10 cellular contexts compared by ENCODE assay signal in genomic region chr1:231407537-231408396, GRCh38. TPM values are rescaled to one million over a fixed set of nuclear protein-coding genes. Genes with fewer than 3 reads are reported as not detected.
DNase-seq lines count a peak whose midpoint lies in the region; ATAC-seq, FAIRE-seq and TF ChIP-seq lines count a peak whose summit lies in the region.
"Had no signal": no experiment of that assay in that cellular context is flagged by ENCODE, and none has a peak within 500 bp of the region (broad histone marks: within the 10 kb centered on the region; RNA-seq: fewer than 3 reads in every experiment).

No MANE protein-coding gene starts in this region.

- no peaks in the 10 kb centered on the region for H3K27me3 ChIP-seq in CD4-positive, CD25-positive, alpha-beta regulatory T cell (ENCODE audit: control insufficient read depth, insufficient read depth, low read length)
- H3K27me3 ChIP-seq in body of pancreas: no peaks in the 10 kb centered on the region
- no peaks in the 10 kb centered on the region; a peak in 1 of 5 replicates for H3K27me3 ChIP-seq in HepG2 (ENCODE audit: control insufficient read depth in 1 of 2, insufficient read depth in 2 of 2, low read length in 2 of 2)
- no peaks in the 10 kb centered on the region for H3K27me3 ChIP-seq in BE2C
- H3K27me3 ChIP-seq in prostate gland (replicated peaks; ENCODE audit: insufficient read depth): no peaks in the 10 kb centered on the region

- H3K9me3 Mint-ChIP-seq in CD4-positive, CD25-positive, alpha-beta regulatory T cell: peaks cover 0 to 1% (median 0%) of the 10 kb centered on the region in 7 donors

- peaks cover 12 to 23% (median 14%) of the 10 kb centered on the region in 4 donors for H3K4me1 Mint-ChIP-seq in CD4-positive, CD25-positive, alpha-beta regulatory T cell

- 0 out of 2 replicates have a peak overlapping the region, but pooled peaks have one; percentile 23 for H3K4me2 ChIP-seq in HepG2 (ENCODE audit: low read depth, low read length)

- no peak overlapping the region for H3K4me3 Mint-ChIP-seq in CD4-positive, CD25-positive, alpha-beta regulatory T cell

- H4K20me1 ChIP-seq in HepG2 (ENCODE audit: insufficient read depth, low read length): peaks cover 82% of the 10 kb centered on the region

- no peak for TF ChIP-seq RAD21 in HepG2 (CRISPR knock-in tag; IDR thresholded peaks at IDR 0.05)

- H3K27me3 Mint-ChIP-seq in CD4-positive, CD25-positive, alpha-beta regulatory T cell: no peaks in the 10 kb centered on the region

- peak overlapping the region; percentile 6 for H3K4me3 ChIP-seq in CD4-positive, CD25-positive, alpha-beta regulatory T cell (ENCODE audit: low read depth, low read length)
- no peak overlapping the region for H3K4me3 ChIP-seq in body of pancreas
- H3K4me3 ChIP-seq in HepG2 (replicated peaks in 1 of 3; ENCODE audit: insufficient read depth in 1 of 3, low read depth in 2 of 3, low read length in 3 of 3): no peak overlapping the region
- H3K4me3 ChIP-seq in BE2C (ENCODE audit: low read depth, low read length): no peak overlapping the region
- H3K4me3 ChIP-seq in prostate gland: no peak overlapping the region

- no TSS peak for BruUV-seq in HepG2 (replicated peaks; lab: Mats Ljungman, UMichigan)

- TF ChIP-seq CTCF in body of pancreas (IDR thresholded peaks at IDR 0.05) (no peak), HepG2 (CRISPR knock-in tag; IDR thresholded peaks at IDR 0.05) (no peak), BE2C (IDR thresholded peaks at IDR 0.05; ENCODE audit: low read depth, low read length) (no peak), prostate gland (IDR thresholded peaks at IDR 0.05) (no peak)

- H3K4me1 ChIP-seq in CD4-positive, CD25-positive, alpha-beta regulatory T cell (ENCODE audit: control insufficient read depth, insufficient read depth, low read length, poor library complexity, severe bottlenecking): peaks cover 12% of the 10 kb centered on the region
- H3K4me1 ChIP-seq in body of pancreas (peaks cover 58% of the 10 kb centered on the region), HepG2 (ENCODE audit: insufficient read depth, low read length) (peaks cover 67% of the 10 kb centered on the region), BE2C (peaks cover 9% of the 10 kb centered on the region), prostate gland (replicated peaks) (peaks cover 6% of the 10 kb centered on the region)

- TF ChIP-seq EP300 in HepG2 (IDR thresholded peaks at IDR 0.05; ENCODE audit: low read depth in 2 of 2, low read length in 2 of 2): no peak
- TF ChIP-seq EP300 in HepG2 (CRISPR knock-in tag; IDR thresholded peaks at IDR 0.05; ENCODE audit: borderline replicate concordance): no peak

- CTCF ChIA-PET in HepG2 (lab: Yijun Ruan, JAX; ENCODE audit: low intra/inter-chr PET ratio, low total read pairs): no interaction called here

- no peak for DNase-seq in CD4-positive, CD25-positive, alpha-beta regulatory T cell
- DNase-seq in body of pancreas: no peak
- DNase-seq in HepG2 (ENCODE audit: low spot score): no peak
- DNase-seq in BE2C: no peak
- no peak for DNase-seq in SIG-M5 treated with dmso at 0.1 percent for 504 hours (lab: John Stamatoyannopoulos, UW; ENCODE audit: unreplicated experiment)
- DNase-seq in retina: no peak
- DNase-seq in prostate gland (ENCODE audit: low spot score): no peak
- DNase-seq: DND-41, NCI-H82 had no signal

- H3K27ac Mint-ChIP-seq in CD4-positive, CD25-positive, alpha-beta regulatory T cell: no peak overlapping the region

- WGBS in body of pancreas, 2 donors: 25 to 45% methylated on average over 6 of the region's 6 CpGs
- WGBS in HepG2 (ENCODE audit: low lambda C conversion rate): 47% methylated on average over 6 of the region's 6 CpGs
- 34% methylated on average over 6 of the region's 6 CpGs for WGBS in prostate gland

- H3K9ac ChIP-seq in HepG2 (ENCODE audit: insufficient read depth, low read depth, low read length): no peak overlapping the region

- TF ChIP-seq POLR2A in body of pancreas (IDR thresholded peaks at IDR 0.05) (no peak), HepG2 (IDR thresholded peaks at IDR 0.05; ENCODE audit: insufficient read depth in 1 of 2, low read depth in 2 of 2, low read length in 2 of 2) (no peak), prostate gland (IDR thresholded peaks at IDR 0.05) (no peak)

- no peak overlapping the region for H2AFZ ChIP-seq in HepG2 (ENCODE audit: low read length)

- no peak for ATAC-seq in CD4-positive, CD25-positive, alpha-beta regulatory T cell (ENCODE audit: low read depth in 2 of 2)
- ATAC-seq in HG02678 (IDR thresholded peaks at IDR 0.05; ENCODE audit: unreplicated experiment) (peak; percentile 44), body of pancreas (peak; percentile 65), HepG2 (peak; percentile 60)

- H3K36me3 ChIP-seq in CD4-positive, CD25-positive, alpha-beta regulatory T cell (ENCODE audit: control insufficient read depth, insufficient read depth, low read length): peaks cover 5% of the 10 kb centered on the region
- H3K36me3 ChIP-seq in body of pancreas (replicated peaks in 1 of 2; ENCODE audit: insufficient read depth in 1 of 2, low read depth in 2 of 2) (no peaks in the 10 kb centered on the region), HepG2 (replicated peaks in 1 of 2; ENCODE audit: control insufficient read depth in 1 of 2, insufficient read depth in 2 of 2, low read length in 2 of 2) (peaks cover 12 to 48% of the 10 kb centered on the region in 2 experiments), BE2C (peaks cover 14% of the 10 kb centered on the region), prostate gland (no peaks in the 10 kb centered on the region)

- intact Hi-C loops in body of pancreas (cut with DNase I): no loop called here
- intact Hi-C loops in HepG2 (cut with micrococcal nuclease; ENCODE audit: unreplicated experiment): no loop called here
- intact Hi-C loops in prostate gland (cut with DNase I): no loop called here

- no peak for FAIRE-seq in HepG2 (lab: Jason Lieb, UNC)

- H3K79me2 ChIP-seq in HepG2 (ENCODE audit: insufficient read depth, low read length): peaks cover 96% of the 10 kb centered on the region

- POLR2A ChIA-PET in HepG2 (lab: Yijun Ruan, JAX): interaction anchor here (0.6 kb wide), 1 partner anchor 16 kb away, joined by 3 read pairs; no protein-coding TSS in a partner anchor

- no peaks in the 10 kb centered on the region for H3K9me3 ChIP-seq in CD4-positive, CD25-positive, alpha-beta regulatory T cell (ENCODE audit: control insufficient read depth in 2 of 2, low read length in 2 of 2)
- H3K9me3 ChIP-seq in body of pancreas: no peaks in the 10 kb centered on the region
- H3K9me3 ChIP-seq in HepG2 (ENCODE audit: low read length): no peaks in the 10 kb centered on the region
- no peaks in the 10 kb centered on the region for H3K9me3 ChIP-seq in BE2C
- no peaks in the 10 kb centered on the region for H3K9me3 ChIP-seq in prostate gland

- H3K27ac ChIP-seq in CD4-positive, CD25-positive, alpha-beta regulatory T cell (ENCODE audit: insufficient read depth, low read length, poor library complexity, severe bottlenecking): no peak overlapping the region
- peak overlapping the region in 3 of 4 donors; percentile 27 to 62 (median 41) for H3K27ac ChIP-seq in body of pancreas
- no peak overlapping the region for H3K27ac ChIP-seq in HepG2 (ENCODE audit: extremely low read length, insufficient read depth, low read length)
- H3K27ac ChIP-seq in prostate gland: no peak overlapping the region

- peaks cover 9% of the 10 kb centered on the region for H3K36me3 Mint-ChIP-seq in CD4-positive, CD25-positive, alpha-beta regulatory T cell

- in situ Hi-C loops in HepG2 (cut with HindIII; ENCODE audit: extremely low pct_ligation_motif_present, low pct_unique_long_range_greater_than_20kb): no loop called here

TF ChIP-seq in HepG2, 621 proteins besides CTCF, POLR2A, EP300 and RAD21 (continues in another document):
- TF ChIP-seq ZBTB7B (CRISPR knock-in tag; IDR thresholded peaks at IDR 0.05) (no peak), PLRG1 (conservative IDR thresholded peaks at IDR 0.05) (no peak), ZNF329 (CRISPR knock-in tag; IDR thresholded peaks at IDR 0.05; ENCODE audit: low read depth) (no peak), RARA (CRISPR knock-in tag; IDR thresholded peaks at IDR 0.05) (0 out of 2 replicates have a peak, but pooled peaks have one; percentile 43), SNRNP70 (IDR thresholded peaks at IDR 0.05; ENCODE audit: low read depth, low read length) (no peak), ATRX (CRISPR knock-in tag; IDR thresholded peaks at IDR 0.05; ENCODE audit: borderline replicate concordance) (no peak), SETDB1 (CRISPR knock-in tag; IDR thresholded peaks at IDR 0.05; ENCODE audit: borderline replicate concordance) (no peak)

RNA-seq across cellular contexts. Expression of gene EGLN1, which starts 14.3 kb away (rescaled TPM):
- total RNA-seq in CD4-positive, CD25-positive, alpha-beta regulatory T cell: 18.4 TPM
- 10 to 100 TPM; 20.7 to 31.6 (median 24.2) TPM for polyA plus RNA-seq in CD4-positive, CD25-positive, alpha-beta regulatory T cell
- 10 to 100 TPM; 37.6 to 42.2 TPM for total RNA-seq in body of pancreas
- total RNA-seq in HepG2 (2016; rRNA removed; fragmentation: Illumina TruSeq; extraction: Trizol): 34.4 and 38.2 TPM in 2 replicates
- total RNA-seq in HepG2 (2016; cell fraction: cytosol; rRNA removed; fragmentation: Illumina TruSeq; extraction: Trizol; ENCODE audit: low read depth): 5.4 and 8.9 TPM in 2 replicates
- total RNA-seq in HepG2 (2016; cell fraction: insoluble cytoplasmic fraction; rRNA removed; fragmentation: Illumina TruSeq; extraction: Trizol): 35.4 and 39.1 TPM in 2 replicates
- total RNA-seq in HepG2 (2016; cell fraction: membrane; rRNA removed; fragmentation: Illumina TruSeq; extraction: Trizol): 24.6 TPM in 2 replicates
- total RNA-seq in HepG2 (2016; cell fraction: nucleus; rRNA removed; fragmentation: Illumina TruSeq; extraction: Trizol): 18.5 and 19.0 TPM in 2 replicates
- polyA plus RNA-seq in HepG2 (2011; rRNA removed): 34.0 and 44.1 TPM in 2 replicates
- 14.2 and 22.5 TPM in 2 replicates for polyA plus RNA-seq in HepG2 (2011; cell fraction: cytosol; rRNA removed)
- 10.6 and 13.2 TPM in 2 replicates for polyA plus RNA-seq in HepG2 (2011; cell fraction: nucleus; rRNA removed)
- polyA plus RNA-seq in HepG2 (2012): 42.4 and 51.8 TPM in 2 replicates
- polyA plus RNA-seq in HepG2 (2016; cell fraction: cytosol; fragmentation: Illumina TruSeq; extraction: Trizol; ENCODE audit: low read depth): 3.9 and 5.0 TPM in 2 replicates
- polyA plus RNA-seq in HepG2 (2016; cell fraction: insoluble cytoplasmic fraction; fragmentation: Illumina TruSeq; extraction: Trizol; ENCODE audit: low read depth): 29.2 and 31.8 TPM in 2 replicates
- polyA plus RNA-seq in HepG2 (2016; cell fraction: membrane; fragmentation: Illumina TruSeq; extraction: Trizol; ENCODE audit: low read depth): 12.2 and 13.6 TPM in 2 replicates
- polyA plus RNA-seq in HepG2 (2016; cell fraction: nucleus; fragmentation: Illumina TruSeq; extraction: Trizol; ENCODE audit: insufficient read depth, low read depth): 14.1 and 15.7 TPM in 2 replicates
- 10.6 and 21.6 TPM in 2 replicates for polyA minus RNA-seq in HepG2 (2011; rRNA and poly(A)+ RNA removed; ENCODE audit: low replicate concordance)
- 37.5 and 53.9 TPM in 2 replicates for polyA minus RNA-seq in HepG2 (2011; cell fraction: cytosol; rRNA and poly(A)+ RNA removed)
- 54.3 and 59.9 TPM in 2 replicates for polyA minus RNA-seq in HepG2 (2011; cell fraction: nucleus; rRNA and poly(A)+ RNA removed)
- polyA plus RNA-seq in BE2C (2012; ENCODE audit: insufficient read depth, insufficient read length, low read depth): 15.3 TPM
- 10 to 100 TPM; 32.2 to 61.5 TPM for total RNA-seq in prostate gland

Comparison
In these comparisons a context has a peak if more than half of its experiments do, and no peak if none do; other contexts are left out.
1. ATAC-seq: peak in HG02678 (single experiment), body of pancreas (single experiment) and HepG2 (single experiment); none in CD4-positive, CD25-positive, alpha-beta regulatory T cell (0 of 2).
2. H3K27ac ChIP-seq: peak in body of pancreas (3 of 4); none in CD4-positive, CD25-positive, alpha-beta regulatory T cell (single experiment), HepG2 (single experiment) and prostate gland (0 of 2).